1 cellular context compared by ENCODE assay signal in genomic region chr11:1305558-1306056, GRCh38.
A peak's percentile ranks its signal among the peaks of the same experiment; 100 is the strongest.
TF ChIP-seq lines count a peak whose summit lies in the region.

No MANE protein-coding gene starts in this region.

TF ChIP-seq in HepG2, 621 proteins besides CTCF, POLR2A, EP300 and RAD21:
- TF ChIP-seq ZBTB33 (CRISPR knock-in tag; IDR thresholded peaks at IDR 0.05) (peak; percentile 50; the same call in 1 of the 2 replicates), ZNF441 (CRISPR knock-in tag; IDR thresholded peaks at IDR 0.05; ENCODE audit: borderline replicate concordance) (no peak), UBTF (CRISPR knock-in tag; IDR thresholded peaks at IDR 0.05) (0 out of 2 replicates have a peak, but pooled peaks have one; percentile 35), JDP2 (CRISPR knock-in tag; IDR thresholded peaks at IDR 0.05; ENCODE audit: borderline replicate concordance) (no peak), NCOA1 (CRISPR knock-in tag; IDR thresholded peaks at IDR 0.05) (no peak), MXD1 (CRISPR knock-in tag; IDR thresholded peaks at IDR 0.05) (peak; percentile 7; the same call in 1 of the 2 replicates), ZNF598 (CRISPR knock-in tag; IDR thresholded peaks at IDR 0.05; ENCODE audit: borderline replicate concordance) (no peak), ZSCAN30 (CRISPR knock-in tag; IDR thresholded peaks at IDR 0.05) (no peak), ZBTB38 (CRISPR knock-in tag; IDR thresholded peaks at IDR 0.05) (peak; percentile 42; the same call in 1 of the 2 replicates), HDAC2 (CRISPR knock-in tag; IDR thresholded peaks at IDR 0.05) (0 out of 2 replicates have a peak, but pooled peaks have one; percentile 35), ZNF687 (CRISPR knock-in tag; IDR thresholded peaks at IDR 0.05) (peak; percentile 81), HNF1A (IDR thresholded peaks at IDR 0.05; ENCODE audit: low read depth) (no peak), HNF1A (CRISPR knock-in tag; IDR thresholded peaks at IDR 0.05; ENCODE audit: borderline replicate concordance) (no peak), ZNF235 (CRISPR knock-in tag; IDR thresholded peaks at IDR 0.05; ENCODE audit: borderline replicate concordance) (no peak), SAFB2 (CRISPR knock-in tag; IDR thresholded peaks at IDR 0.05; ENCODE audit: borderline replicate concordance, low read depth) (0 out of 2 replicates have a peak, but pooled peaks have one; percentile 49), TAF1 (CRISPR knock-in tag; IDR thresholded peaks at IDR 0.05) (peak; percentile 18; the same call in 1 of the 2 replicates), TFAP4 (IDR thresholded peaks at IDR 0.05; ENCODE audit: borderline replicate concordance, low read depth) (peak; percentile 50; the same call in 1 of the 2 replicates), ZFY (CRISPR knock-in tag; IDR thresholded peaks at IDR 0.05) (peak; percentile 52; the same call in 1 of the 2 replicates), SIN3A (IDR thresholded peaks at IDR 0.05; ENCODE audit: borderline replicate concordance, low read depth, low read length) (0 out of 2 replicates have a peak, but pooled peaks have one; percentile 1), ZFX (CRISPR knock-in tag; IDR thresholded peaks at IDR 0.05; ENCODE audit: low read depth) (peak; percentile 80), ZNF552 (CRISPR knock-in tag; IDR thresholded peaks at IDR 0.05; ENCODE audit: borderline replicate concordance) (no peak), KDM6A (CRISPR knock-in tag; IDR thresholded peaks at IDR 0.05; ENCODE audit: low read depth) (no peak), MAX (IDR thresholded peaks at IDR 0.05) (no peak), RORA (CRISPR knock-in tag; IDR thresholded peaks at IDR 0.05) (no peak), PHF21A (CRISPR knock-in tag; IDR thresholded peaks at IDR 0.05) (0 out of 2 replicates have a peak, but pooled peaks have one; percentile 31), ZNF263 (CRISPR knock-in tag; IDR thresholded peaks at IDR 0.05) (peak; percentile 18; the same call in 1 of the 2 replicates)
